In the genomic region with DNA sequence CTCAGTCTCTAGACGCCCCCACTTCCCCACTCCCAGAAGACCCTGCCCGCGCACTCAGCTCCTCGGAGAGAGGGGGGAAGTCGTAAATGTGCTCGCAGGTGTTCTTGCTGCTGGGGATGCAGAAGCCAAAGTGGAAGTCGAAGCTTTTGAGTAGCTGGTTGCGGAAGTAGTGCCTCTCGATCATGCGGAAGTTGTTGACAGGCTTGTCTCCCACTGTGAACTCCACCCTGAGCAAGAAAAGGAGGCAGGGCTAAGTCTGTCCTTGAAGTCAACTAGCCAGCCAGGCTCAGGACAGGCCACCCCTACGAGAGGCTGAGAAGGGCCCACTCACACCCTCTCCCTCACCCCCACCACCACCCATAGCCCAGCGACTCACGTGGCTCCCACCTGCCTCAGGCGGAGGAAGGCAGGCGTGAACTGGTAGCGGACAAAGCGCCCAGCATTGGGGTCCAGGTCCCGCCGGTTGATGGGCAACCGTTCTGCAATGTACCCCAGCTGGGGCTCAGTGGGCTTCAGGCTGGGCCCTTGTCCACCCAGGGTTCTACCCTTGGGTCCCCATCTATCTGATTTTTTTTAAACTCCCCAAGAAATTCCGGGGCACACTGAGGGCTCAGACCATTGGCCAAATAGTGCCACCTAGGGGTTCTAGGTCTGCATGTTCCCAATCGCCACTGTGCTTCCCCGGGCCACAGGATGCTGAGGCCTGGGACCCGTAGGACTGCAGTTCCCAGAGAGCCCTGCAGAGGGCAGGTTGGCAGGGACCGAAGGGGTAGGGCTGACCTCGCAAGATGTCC, we compare ENCODE assay signal across 8 cellular contexts. TPM values are rescaled to one million over a fixed set of nuclear protein-coding genes. Genes with fewer than 3 reads are reported as not detected.
DNase-seq lines count a peak whose midpoint lies in the region; ATAC-seq, FAIRE-seq and TF ChIP-seq lines count a peak whose summit lies in the region.

No MANE protein-coding gene starts in this region.

- no peaks in the 10 kb centered on the region for H3K9me3 ChIP-seq in endodermal cell (ENCODE audit: control insufficient read depth, low read length)

- H3K36me3 Mint-ChIP-seq in endodermal cell (ENCODE audit: low read depth), result peaks cover 6% of the 10 kb centered on the region
- peaks cover 23% of the 10 kb centered on the region for H3K36me3 Mint-ChIP-seq in stimulated activated effector memory CD8-positive, alpha-beta T cell treated with anti-CD3 and anti-CD28 coated beads, Interleukin-12 subunit alpha, Interleukin-12 subunit beta, amount 100 ng/mL, for 72 hours

- H3K27ac ChIP-seq in endodermal cell (ENCODE audit: low read depth, low read length), result no peak overlapping the region

- no peaks in the 10 kb centered on the region for H3K27me3 ChIP-seq in endodermal cell (ENCODE audit: control insufficient read depth, insufficient read depth, low read length, poor library complexity, severe bottlenecking)

- ATAC-seq in stimulated activated effector memory CD8-positive, alpha-beta T cell treated with anti-CD3 and anti-CD28 coated beads, Interleukin-12 subunit alpha, Interleukin-12 subunit beta, amount 100 ng/mL, for 72 hours, result peak; percentile 51
- ATAC-seq in GM19328 (IDR thresholded peaks at IDR 0.05; ENCODE audit: unreplicated experiment), result no peak

- H3K4me3 Mint-ChIP-seq in endodermal cell, result no peak overlapping the region
- H3K4me3 Mint-ChIP-seq in stimulated activated effector memory CD8-positive, alpha-beta T cell treated with anti-CD3 and anti-CD28 coated beads, Interleukin-12 subunit alpha, Interleukin-12 subunit beta, amount 100 ng/mL, for 72 hours, result peak overlapping the region; percentile 98

- no peak for FAIRE-seq in H54 (lab: Jason Lieb, UNC)

- H3K36me3 ChIP-seq in endodermal cell (ENCODE audit: control insufficient read depth, insufficient read depth, low read length), result no peaks in the 10 kb centered on the region

- DNase-seq in DMS53 (lab: John Stamatoyannopoulos, UW) (peak; percentile 81), H54 (ENCODE audit: insufficient read length, low spot score) (peak; percentile 94), NCI-H748 treated with DMSO at 0.1 percent for 48 hours (lab: John Stamatoyannopoulos, UW) (peak; percentile 34), endodermal cell (peak; percentile 98), midbrain (lab: John Stamatoyannopoulos, UW) (peak; percentile 75)
- peak; percentile 86 for DNase-seq in activated CD8-positive, alpha-beta memory T cell treated with anti-CD3 and anti-CD28 coated beads for 24 hours
- DNase-seq in stimulated activated effector memory CD8-positive, alpha-beta T cell treated with anti-CD3 and anti-CD28 coated beads, Interleukin-12 subunit alpha, Interleukin-12 subunit beta, amount 100 ng/mL, for 72 hours (ENCODE audit: low spot score in 2 of 2), result peak; percentile 65 to 89

- H3K4me3 ChIP-seq in endodermal cell (ENCODE audit: low read length), result no peak overlapping the region

- TF ChIP-seq POLR2A in H54 (IDR thresholded peaks at IDR 0.05; ENCODE audit: low read depth, low read length), result no peak

- TF ChIP-seq CTCF in endodermal cell (conservative IDR thresholded peaks at IDR 0.05), result peak; percentile 99

- peaks cover 27% of the 10 kb centered on the region for H3K4me1 Mint-ChIP-seq in endodermal cell
- H3K4me1 Mint-ChIP-seq in stimulated activated effector memory CD8-positive, alpha-beta T cell treated with anti-CD3 and anti-CD28 coated beads, Interleukin-12 subunit alpha, Interleukin-12 subunit beta, amount 100 ng/mL, for 72 hours, result peaks cover 53% of the 10 kb centered on the region

- H3K9ac ChIP-seq in endodermal cell (ENCODE audit: extremely low read depth, low read length, poor library complexity, severe bottlenecking), result no peak overlapping the region

- H3K27me3 Mint-ChIP-seq in endodermal cell (ENCODE audit: insufficient read depth), result no peaks in the 10 kb centered on the region

- peaks cover 4% of the 10 kb centered on the region for H3K4me1 ChIP-seq in endodermal cell (ENCODE audit: control insufficient read depth, insufficient read depth, low read length)

- no peak overlapping the region for H3K27ac Mint-ChIP-seq in endodermal cell
- peak overlapping the region; percentile 86 for H3K27ac Mint-ChIP-seq in stimulated activated effector memory CD8-positive, alpha-beta T cell treated with anti-CD3 and anti-CD28 coated beads, Interleukin-12 subunit alpha, Interleukin-12 subunit beta, amount 100 ng/mL, for 72 hours

- H3K9me3 Mint-ChIP-seq in endodermal cell, result no peaks in the 10 kb centered on the region
- no peaks in the 10 kb centered on the region for H3K9me3 Mint-ChIP-seq in stimulated activated effector memory CD8-positive, alpha-beta T cell treated with anti-CD3 and anti-CD28 coated beads, Interleukin-12 subunit alpha, Interleukin-12 subunit beta, amount 100 ng/mL, for 72 hours

- WGBS in endodermal cell (ENCODE audit: insufficient coverage in 1 of 2, insufficient read length in 1 of 2), 2 experiments, result 73 to 82% methylated on average over 17 to 26 of the region's 26 CpGs

RNA-seq across cellular contexts. Expression of gene UNC119, which starts 4.6 kb away (rescaled TPM):
- total RNA-seq in endodermal cell, result 10 to 100 TPM; 46.7 to 59.0 TPM
- polyA plus RNA-seq in endodermal cell (2013, experiment 1 of 2), result 64.3 TPM
- 59.8 TPM for polyA plus RNA-seq in endodermal cell (2013, experiment 2 of 2)

RNA-seq across cellular contexts. Expression of gene PIGS, which starts 23.5 kb away (rescaled TPM):
- total RNA-seq in endodermal cell, result 10 to 100 TPM; 34.9 to 43.0 TPM
- 69.2 TPM for polyA plus RNA-seq in endodermal cell (2013, experiment 1 of 2)
- 59.0 TPM for polyA plus RNA-seq in endodermal cell (2013, experiment 2 of 2)

RNA-seq across cellular contexts. Expression of gene ALDOC, which starts 28.9 kb away (rescaled TPM):
- total RNA-seq in endodermal cell, result 10 to 100 TPM; 12.3 to 14.1 TPM
- polyA plus RNA-seq in endodermal cell (2013, experiment 1 of 2), result 46.7 TPM
- 37.3 TPM for polyA plus RNA-seq in endodermal cell (2013, experiment 2 of 2)

RNA-seq across cellular contexts. Expression of gene FOXN1, which starts 41.7 kb away (rescaled TPM):
- total RNA-seq in endodermal cell, result not detected
- not detected for polyA plus RNA-seq in endodermal cell (2013, experiment 1 of 2)
- polyA plus RNA-seq in endodermal cell (2013, experiment 2 of 2), result not detected

RNA-seq across cellular contexts. Expression of gene SPAG5, which starts 51.0 kb away (rescaled TPM):
- total RNA-seq in endodermal cell, result 100 to 1,000 TPM in 1 of 2 donors, 10 to 100 TPM in 1; 84.8 to 132 TPM
- 103 TPM for polyA plus RNA-seq in endodermal cell (2013, experiment 1 of 2)
- polyA plus RNA-seq in endodermal cell (2013, experiment 2 of 2), result 113 TPM

Comparison
In these comparisons a context has a peak if more than half of its experiments do, and no peak if none do; other contexts are left out.
1. DNase-seq: peak in every context shown above with its lines; median percentile 98 in endodermal cell; 94 in H54; 86 in activated CD8-positive, alpha-beta memory T cell treated with anti-CD3 and anti-CD28 coated beads for 24 hours; 81 in DMS53; 77 in stimulated activated effector memory CD8-positive, alpha-beta T cell treated with anti-CD3 and anti-CD28 coated beads, Interleukin-12 subunit alpha, Interleukin-12 subunit beta, amount 100 ng/mL, for 72 hours; 75 in midbrain; 34 in NCI-H748 treated with DMSO at 0.1 percent for 48 hours.